ENCODE assay signal across 14 cellular contexts in genomic region chr9:81549500-81550206, GRCh38.
DNase-seq lines count a peak whose midpoint lies in the region; ATAC-seq and TF ChIP-seq lines count a peak whose summit lies in the region.
"Had no signal": no experiment of that assay in that cellular context is flagged by ENCODE, and none has a peak within 500 bp of the region (broad histone marks: within the 10 kb centered on the region; RNA-seq: fewer than 3 reads in every experiment).

No MANE protein-coding gene starts in this region.

- H3K36me3 ChIP-seq in HEK293 (ENCODE audit: control insufficient read depth in 2 of 2, insufficient read depth in 1 of 2, low read length in 2 of 2): no peaks in the 10 kb centered on the region
- no peaks in the 10 kb centered on the region for H3K36me3 ChIP-seq in Panc1 (ENCODE audit: control insufficient read depth, insufficient read depth, low read length)
- no peaks in the 10 kb centered on the region for H3K36me3 ChIP-seq in iPS-20b (ENCODE audit: insufficient read depth, low read depth, low read length)
- H3K36me3 ChIP-seq in brain microvascular endothelial cell (replicated peaks): no peaks in the 10 kb centered on the region
- no peaks in the 10 kb centered on the region for H3K36me3 ChIP-seq in BE2C

- H3K4me1 ChIP-seq in HEK293 (ENCODE audit: control insufficient read depth, insufficient read depth, low read length): peaks cover 20% of the 10 kb centered on the region
- no peaks in the 10 kb centered on the region for H3K4me1 ChIP-seq in Panc1 (ENCODE audit: control insufficient read depth, insufficient read depth, low read length)
- H3K4me1 ChIP-seq in iPS-20b (ENCODE audit: insufficient read depth, low read length): peaks cover 19% of the 10 kb centered on the region
- no peaks in the 10 kb centered on the region for H3K4me1 ChIP-seq in BE2C

- TF ChIP-seq CTCF in HEK293 (tag by site-specific recombination; IDR thresholded peaks at IDR 0.05): no peak
- no peak for TF ChIP-seq CTCF in Panc1 (IDR thresholded peaks at IDR 0.05)
- TF ChIP-seq CTCF in omental fat pad (IDR thresholded peaks at IDR 0.05): no peak
- TF ChIP-seq CTCF in brain microvascular endothelial cell (IDR thresholded peaks at IDR 0.05; ENCODE audit: low read depth, low read length, missing control alignments): no peak
- TF ChIP-seq CTCF in BE2C (IDR thresholded peaks at IDR 0.05; ENCODE audit: low read depth, low read length): no peak

- in situ Hi-C loops in Panc1 (cut with HindIII; ENCODE audit: low pct_unique_long_range_greater_than_20kb, low sequenced_read_pairs) (no loop called here), brain microvascular endothelial cell (cut with HindIII; ENCODE audit: low pct_ligation_motif_present, low sequenced_read_pairs) (no loop called here)

- POLR2A ChIA-PET in HEK293 (lab: Yijun Ruan, JAX): no interaction called here
- POLR2A ChIA-PET in Panc1 (lab: Charles Lee): interaction anchor here (0.6 kb wide), 1 partner anchor 85 kb away, joined by 4 read pairs; no protein-coding TSS in a partner anchor

- no peak overlapping the region for H3K4me3 ChIP-seq in HEK293 (ENCODE audit: low read depth, low read length)
- peak overlapping the region in 1 of 2 experiments; percentile 8; a peak in 1 of 4 replicates for H3K4me3 ChIP-seq in Panc1 (ENCODE audit: low read depth in 2 of 2, low read length in 2 of 2)
- peak overlapping the region; percentile 35 for H3K4me3 ChIP-seq in iPS-20b (ENCODE audit: low read length)
- no peak overlapping the region for H3K4me3 ChIP-seq in brain microvascular endothelial cell (ENCODE audit: low read depth, low read length)
- no peak overlapping the region for H3K4me3 ChIP-seq in BE2C (ENCODE audit: low read depth, low read length)
- H3K4me3 ChIP-seq: testis had no signal

- DNase-seq in Panc1 (ENCODE audit: low read depth, low spot score) (no peak), omental fat pad (ENCODE audit: low spot score) (no peak), Kasumi-1 (lab: John Stamatoyannopoulos, UW) (no peak), brain microvascular endothelial cell (no peak), BE2C (no peak)
- DNase-seq: effector memory CD8-positive, alpha-beta T cell; left ventricle myocardium superior; NCI-H1417; NCI-H446 treated with DMSO at 0.1 percent for 48 hours; SHP77 treated with DMSO at 0.1 percent for 48 hours; small intestine; testis had no signal

- no peak overlapping the region; the same call in 1 of the 2 replicates for H3K27ac ChIP-seq in HEK293 (ENCODE audit: extremely low read depth, low read depth, low read length)
- H3K27ac ChIP-seq in Panc1 (ENCODE audit: low read length): no peak overlapping the region
- H3K27ac ChIP-seq in iPS-20b (ENCODE audit: low read length): peak overlapping the region; percentile 52
- no peak overlapping the region for H3K27ac ChIP-seq in brain microvascular endothelial cell
- H3K27ac ChIP-seq: testis had no signal

- intact Hi-C loops in Panc1 (cut with micrococcal nuclease; ENCODE audit: unreplicated experiment): no loop called here

- H3K9me3 ChIP-seq in HEK293 (ENCODE audit: control insufficient read depth, insufficient read depth, low read depth, low read length) (no peaks in the 10 kb centered on the region), Panc1 (ENCODE audit: control insufficient read depth, insufficient read depth, low read depth, low read length) (no peaks in the 10 kb centered on the region), iPS-20b (ENCODE audit: insufficient read depth, low read depth, low read length) (no peaks in the 10 kb centered on the region), BE2C (no peaks in the 10 kb centered on the region)
- H3K9me3 ChIP-seq: testis had no signal

- ATAC-seq in Panc1 (peak; percentile 84), omental fat pad (ENCODE audit: low FRiP score) (peak; percentile 68)
- ATAC-seq: effector memory CD8-positive, alpha-beta T cell; left ventricle myocardium superior had no signal

- H3K9ac ChIP-seq in iPS-20b (ENCODE audit: low read depth, low read length): peak overlapping the region; percentile 57; the same call in 1 of the 2 replicates

- BruUV-seq in Panc1 (replicated peaks; lab: Mats Ljungman, UMichigan): no TSS peak

- CTCF ChIA-PET in HEK293 (lab: Yijun Ruan, JAX): interaction anchor here (0.6 to 1.1 kb wide), 3 partner anchors 12 to 238 kb away, joined by 3 read pairs; no protein-coding TSS in a partner anchor
- CTCF ChIA-PET in Panc1 (lab: Charles Lee): no interaction called here

- H3K27me3 ChIP-seq in Panc1 (ENCODE audit: control insufficient read depth, insufficient read depth, low read length) (no peaks in the 10 kb centered on the region), iPS-20b (ENCODE audit: insufficient read depth, low read length) (no peaks in the 10 kb centered on the region), brain microvascular endothelial cell (replicated peaks) (no peaks in the 10 kb centered on the region), BE2C (no peaks in the 10 kb centered on the region)
- H3K27me3 ChIP-seq: testis had no signal

TF ChIP-seq in HEK293, 187 proteins besides CTCF, POLR2A, EP300 and RAD21:
- TF ChIP-seq ZNF169 (tag by site-specific recombination; IDR thresholded peaks at IDR 0.05): no peak
- no peak for TF ChIP-seq ZNF292 (tag by site-specific recombination; IDR thresholded peaks at IDR 0.05; ENCODE audit: borderline replicate concordance, low read depth)
- 0 out of 2 replicates have a peak, but pooled peaks have one; percentile 42 for TF ChIP-seq PRDM10 (tag by site-specific recombination; IDR thresholded peaks at IDR 0.05)
- no peak for TF ChIP-seq OVOL3 (tag by site-specific recombination; IDR thresholded peaks at IDR 0.05)
- no peak for TF ChIP-seq ZNF747 (tag by site-specific recombination; IDR thresholded peaks at IDR 0.05)
- TF ChIP-seq AEBP2 (tag by site-specific recombination; IDR thresholded peaks at IDR 0.05; ENCODE audit: borderline replicate concordance): no peak
- peak; percentile 56; the same call in 1 of the 2 replicates for TF ChIP-seq WT1 (tag by site-specific recombination; IDR thresholded peaks at IDR 0.05)
- TF ChIP-seq GFI1B (tag by site-specific recombination; IDR thresholded peaks at IDR 0.05): no peak
- no peak for TF ChIP-seq ZNF837 (tag by site-specific recombination; IDR thresholded peaks at IDR 0.05)
- TF ChIP-seq SCRT1 (tag by site-specific recombination; IDR thresholded peaks at IDR 0.05; ENCODE audit: borderline replicate concordance): no peak
